ENCODE assay signal across 16 cellular contexts in genomic region chr5:111775224-111775623, GRCh38. TPM values are rescaled to one million over a fixed set of nuclear protein-coding genes. Genes with fewer than 3 reads are reported as not detected.
A peak's percentile ranks its signal among the peaks of the same experiment; 100 is the strongest.
DNase-seq lines count a peak whose midpoint lies in the region; ATAC-seq, FAIRE-seq and TF ChIP-seq lines count a peak whose summit lies in the region.
"Had no signal": no experiment of that assay in that cellular context is flagged by ENCODE, and none has a peak within 500 bp of the region (broad histone marks: within the 10 kb centered on the region; RNA-seq: fewer than 3 reads in every experiment).

No MANE protein-coding gene starts in this region.

- peaks cover 20% of the 10 kb centered on the region for H3K4me1 Mint-ChIP-seq in astrocyte (ENCODE audit: low read depth, unreplicated experiment)
- H3K4me1 Mint-ChIP-seq in nephron, result peaks cover 51% of the 10 kb centered on the region

- no peaks in the 10 kb centered on the region for H4K20me1 ChIP-seq in DND-41 (ENCODE audit: insufficient read depth, low read length)
- no peaks in the 10 kb centered on the region for H4K20me1 ChIP-seq in astrocyte (ENCODE audit: insufficient read depth, low read length)

- H3K27me3 ChIP-seq in DND-41 (ENCODE audit: insufficient read depth, low read length, poor library complexity), result no peaks in the 10 kb centered on the region
- H3K27me3 ChIP-seq in astrocyte (ENCODE audit: insufficient read depth, low read length), result no peaks in the 10 kb centered on the region
- H3K27me3 ChIP-seq: uterus had no signal

- H3K27ac Mint-ChIP-seq in astrocyte (ENCODE audit: unreplicated experiment) (no peak overlapping the region), nephron (peak overlapping the region; percentile 70 to 87 (median 84))
- H3K27ac Mint-ChIP-seq in activated naive CD4-positive, alpha-beta T cell treated with anti-CD3 and anti-CD28 coated beads, Interleukin-2, amount 50 U/mL, for 72 hours, result no peak overlapping the region
- H3K27ac Mint-ChIP-seq: T-helper 17 cell had no signal

- H3K27ac ChIP-seq in DND-41 (ENCODE audit: low read length) (peak overlapping the region; percentile 94), astrocyte (ENCODE audit: low read depth, low read length) (no peak overlapping the region)
- H3K27ac ChIP-seq: uterus had no signal

- H2AFZ ChIP-seq in DND-41 (ENCODE audit: low read depth, low read length) (0 out of 2 replicates have a peak overlapping the region, but pooled peaks have one; percentile 11), astrocyte (ENCODE audit: low read depth, low read length) (no peak overlapping the region)

- TF ChIP-seq CTCF in DND-41 (IDR thresholded peaks at IDR 0.05; ENCODE audit: borderline replicate concordance, extremely low read depth, low read length, poor library complexity, severe bottlenecking) (no peak), astrocyte (IDR thresholded peaks at IDR 0.05; ENCODE audit: insufficient read depth, low read depth, low read length) (no peak), nephron (IDR thresholded peaks at IDR 0.05; ENCODE audit: unreplicated experiment in 3 of 3) (no peak)

- H3K9ac ChIP-seq in DND-41 (ENCODE audit: low read depth, low read length) (peak overlapping the region; percentile 58), astrocyte (ENCODE audit: low read length) (no peak overlapping the region)

- H3K9me3 ChIP-seq in DND-41 (ENCODE audit: insufficient read depth, low read length, severe bottlenecking) (no peaks in the 10 kb centered on the region), astrocyte (ENCODE audit: insufficient read depth, low read depth, low read length) (no peaks in the 10 kb centered on the region)
- H3K9me3 ChIP-seq: uterus had no signal

- peak; percentile 57 for DNase-seq in DND-41
- DNase-seq in NCI-H82 treated with DMSO at 0.1 percent for 48 hours (lab: John Stamatoyannopoulos, UW; ENCODE audit: unreplicated experiment), result peak; percentile 19
- DNase-seq in astrocyte (ENCODE audit: low read depth), result peak; percentile 68
- DNase-seq in GM19238 (ENCODE audit: insufficient read length, low spot score), result no peak
- no peak for DNase-seq in activated naive CD4-positive, alpha-beta T cell treated with anti-CD3 and anti-CD28 coated beads, Interleukin-2, amount 50 U/mL, for 72 hours (ENCODE audit: low spot score in 2 of 2)
- no peak for DNase-seq in AG08396 (ENCODE audit: low spot score)
- DNase-seq: activated CD4-positive, alpha-beta T cell treated with anti-CD3 and anti-CD28 coated beads, Interleukin-2, amount 50 U/mL, for 48 hours; activated gamma-delta T cell; NCI-H1436; T-helper 17 cell; uterus had no signal

- H3K4me2 ChIP-seq in DND-41 (ENCODE audit: insufficient read depth, low read length) (peak overlapping the region; percentile 52), astrocyte (ENCODE audit: low read length) (peak overlapping the region; percentile 65)

- no peaks in the 10 kb centered on the region for H3K36me3 ChIP-seq in DND-41 (ENCODE audit: insufficient read depth, low read length)
- no peaks in the 10 kb centered on the region for H3K36me3 ChIP-seq in astrocyte (ENCODE audit: insufficient read depth, low read length)
- H3K36me3 ChIP-seq: uterus had no signal

- peak overlapping the region in 1 of 2 experiments; percentile 12; a peak in 1 of 4 replicates for H3K4me3 ChIP-seq in DND-41 (ENCODE audit: low read depth in 1 of 2, low read length in 2 of 2)
- H3K4me3 ChIP-seq in astrocyte (ENCODE audit: insufficient read depth, low read depth, low read length), result no peak overlapping the region
- H3K4me3 ChIP-seq: uterus had no signal

- no peak for FAIRE-seq in astrocyte (lab: Jason Lieb, UNC)
- FAIRE-seq: HTR-8/SVneo had no signal

- H3K9me3 Mint-ChIP-seq in astrocyte (ENCODE audit: unreplicated experiment) (no peaks in the 10 kb centered on the region), nephron (no peaks in the 10 kb centered on the region)
- no peaks in the 10 kb centered on the region for H3K9me3 Mint-ChIP-seq in activated naive CD4-positive, alpha-beta T cell treated with anti-CD3 and anti-CD28 coated beads, Interleukin-2, amount 50 U/mL, for 72 hours

- no peaks in the 10 kb centered on the region for H3K79me2 ChIP-seq in DND-41 (ENCODE audit: insufficient read depth, low read length)
- no peaks in the 10 kb centered on the region for H3K79me2 ChIP-seq in astrocyte (ENCODE audit: insufficient read depth, low read length)

- H3K36me3 Mint-ChIP-seq in astrocyte (ENCODE audit: low read depth, unreplicated experiment) (no peaks in the 10 kb centered on the region), nephron (ENCODE audit: low read depth) (no peaks in the 10 kb centered on the region)
- H3K36me3 Mint-ChIP-seq in activated naive CD4-positive, alpha-beta T cell treated with anti-CD3 and anti-CD28 coated beads, Interleukin-2, amount 50 U/mL, for 72 hours, result no peaks in the 10 kb centered on the region

- no peak overlapping the region for H3K4me3 Mint-ChIP-seq in astrocyte (ENCODE audit: unreplicated experiment)
- no peak overlapping the region for H3K4me3 Mint-ChIP-seq in nephron
- H3K4me3 Mint-ChIP-seq: T-helper 17 cell had no signal

- no peaks in the 10 kb centered on the region for H3K27me3 Mint-ChIP-seq in astrocyte (ENCODE audit: low read depth, unreplicated experiment)
- no peaks in the 10 kb centered on the region for H3K27me3 Mint-ChIP-seq in nephron (ENCODE audit: low read depth)

- peak; percentile 70 for ATAC-seq in DND-41 (ENCODE audit: insufficient read depth, low read depth)
- no peak for ATAC-seq in HG03378 (IDR thresholded peaks at IDR 0.05; ENCODE audit: unreplicated experiment)
- no peak for ATAC-seq in activated naive CD4-positive, alpha-beta T cell treated with anti-CD3 and anti-CD28 coated beads, Interleukin-2, amount 50 U/mL, for 72 hours
- ATAC-seq: esophagus mucosa, HCT116, T-helper 17 cell had no signal

- peaks cover 86% of the 10 kb centered on the region for H3K4me1 ChIP-seq in DND-41 (ENCODE audit: insufficient read depth, low read length)
- H3K4me1 ChIP-seq in astrocyte (ENCODE audit: insufficient read depth, low read length), result peaks cover 14% of the 10 kb centered on the region
- H3K4me1 ChIP-seq: uterus had no signal

RNA-seq across cellular contexts. Expression of gene NREP, which starts 18.2 kb away (rescaled TPM):
- total RNA-seq in astrocyte, result 185 and 188 TPM in 2 replicates
- 10 to 100 TPM in 1 of 2 donors, 1 to 10 TPM in 1; 7.7 to 28.7 TPM for total RNA-seq in activated naive CD4-positive, alpha-beta T cell treated with anti-CD3 and anti-CD28 coated beads, Interleukin-2, amount 50 U/mL, for 72 hours

Comparison
In these comparisons a context has a peak if more than half of its experiments do, and no peak if none do; other contexts are left out.
1. DNase-seq: peak in DND-41 (single experiment), NCI-H82 treated with DMSO at 0.1 percent for 48 hours (single experiment) and astrocyte (single experiment); none in GM19238 (single experiment), activated naive CD4-positive, alpha-beta T cell treated with anti-CD3 and anti-CD28 coated beads, Interleukin-2, amount 50 U/mL, for 72 hours (0 of 2) and AG08396 (single experiment).
2. H3K27ac Mint-ChIP-seq: peak in nephron (3 of 3); none in astrocyte (single experiment) and activated naive CD4-positive, alpha-beta T cell treated with anti-CD3 and anti-CD28 coated beads, Interleukin-2, amount 50 U/mL, for 72 hours (0 of 2).